Comparison of ENCODE assay signal across 8 cellular contexts in genomic region chr11:65545853-65546216, GRCh38. TPM values are rescaled to one million over a fixed set of nuclear protein-coding genes. Genes with fewer than 3 reads are reported as not detected.
A peak's percentile ranks its signal among the peaks of the same experiment; 100 is the strongest.
DNase-seq lines count a peak whose midpoint lies in the region; ATAC-seq and TF ChIP-seq lines count a peak whose summit lies in the region.

No MANE protein-coding gene starts in this region.

- intact Hi-C loops in right lobe of liver (cut with DNase I) (no loop called here), vagina (cut with DNase I) (no loop called here)

- peaks cover 3% of the 10 kb centered on the region for H3K79me2 ChIP-seq in trophoblast cell (ENCODE audit: control insufficient read depth, insufficient read depth, low read length, poor library complexity)

- H3K4me1 Mint-ChIP-seq in activated naive CD4-positive, alpha-beta T cell treated with anti-CD3 and anti-CD28 coated beads, Interleukin-2, amount 10 ng/mL, durations not matched to agents 7 days and 5 days: peaks cover 57% of the 10 kb centered on the region
- peaks cover 28% of the 10 kb centered on the region for H3K4me1 Mint-ChIP-seq in activated naive CD8-positive, alpha-beta T cell treated with anti-CD3 and anti-CD28 coated beads, Interleukin-2, amount 10 ng/mL, durations not matched to agents 7 days and 5 days

- CTCF ChIA-PET in activated naive CD4-positive, alpha-beta T cell treated with anti-CD3 and anti-CD28 coated beads, Interleukin-2, amount 10 ng/mL, durations not matched to agents 7 days and 5 days (lab: Charles Lee): interaction anchor here (1.3 to 1.7 kb wide), 2 partner anchors 20 to 42 kb away, joined by 4 read pairs; no protein-coding TSS in a partner anchor

- H2AFZ ChIP-seq in trophoblast cell (ENCODE audit: insufficient read depth, low read length, poor library complexity): no peak overlapping the region

- no peak overlapping the region for H3K4me2 ChIP-seq in trophoblast cell (ENCODE audit: low read length)

- no peak overlapping the region for H2BK5ac ChIP-seq in trophoblast cell (ENCODE audit: low read depth, low read length, poor library complexity)

- peaks cover 9% of the 10 kb centered on the region for H3K79me1 ChIP-seq in trophoblast cell (ENCODE audit: low read length)

- no peak overlapping the region for H3K18ac ChIP-seq in trophoblast cell (ENCODE audit: low read length)

- H3K36me3 ChIP-seq in right lobe of liver: no peaks in the 10 kb centered on the region
- peaks cover 0 to 25% of the 10 kb centered on the region in 2 donors for H3K36me3 ChIP-seq in vagina
- H3K36me3 ChIP-seq in trophoblast cell (ENCODE audit: control insufficient read depth in 1 of 2, insufficient read depth in 2 of 2, low read length in 2 of 2): no peaks in the 10 kb centered on the region

- H3K27ac ChIP-seq in right lobe of liver (peak overlapping the region; percentile 21 to 81 (median 51)), vagina (peak overlapping the region; percentile 40), trophoblast cell (ENCODE audit: low read depth, low read length) (no peak overlapping the region)

- no peak overlapping the region for H2AK5ac ChIP-seq in trophoblast cell (ENCODE audit: low read length)

- no peak overlapping the region for H4K8ac ChIP-seq in trophoblast cell (ENCODE audit: low read depth, low read length)

- DNase-seq in activated naive CD4-positive, alpha-beta T cell treated with anti-CD3 and anti-CD28 coated beads, Interleukin-2, amount 10 ng/mL, durations not matched to agents 7 days and 5 days: no peak
- DNase-seq in activated naive CD4-positive, alpha-beta T cell treated with anti-CD3 and anti-CD28 coated beads, Interleukin-2, amount 50 U/mL, for 16 hours: no peak
- no peak for DNase-seq in activated naive CD8-positive, alpha-beta T cell treated with anti-CD3 and anti-CD28 coated beads, Interleukin-2, amount 10 ng/mL, durations not matched to agents 7 days and 5 days
- DNase-seq in right lobe of liver (no peak), vagina (ENCODE audit: extremely low spot score in 2 of 2) (no peak), trophoblast cell (no peak), RPMI8226 (no peak)

- 18% methylated on average over 4 of the region's 4 CpGs for WGBS in right lobe of liver (ENCODE audit: insufficient coverage, low coverage, low lambda C conversion rate, missing lambda C conversion rate)
- no CpG with 5 or more reads among the region's 4 CpGs for WGBS in trophoblast cell (ENCODE audit: extremely low coverage, insufficient coverage, insufficient read length)

- H4K12ac ChIP-seq in trophoblast cell (ENCODE audit: low read depth, low read length): no peak overlapping the region

- H3K4me3 Mint-ChIP-seq in activated naive CD4-positive, alpha-beta T cell treated with anti-CD3 and anti-CD28 coated beads, Interleukin-2, amount 10 ng/mL, durations not matched to agents 7 days and 5 days: peak overlapping the region; percentile 71
- H3K4me3 Mint-ChIP-seq in activated naive CD8-positive, alpha-beta T cell treated with anti-CD3 and anti-CD28 coated beads, Interleukin-2, amount 10 ng/mL, durations not matched to agents 7 days and 5 days: peak overlapping the region; percentile 80

- no peaks in the 10 kb centered on the region for H3K9me3 Mint-ChIP-seq in activated naive CD4-positive, alpha-beta T cell treated with anti-CD3 and anti-CD28 coated beads, Interleukin-2, amount 10 ng/mL, durations not matched to agents 7 days and 5 days
- H3K9me3 Mint-ChIP-seq in activated naive CD8-positive, alpha-beta T cell treated with anti-CD3 and anti-CD28 coated beads, Interleukin-2, amount 10 ng/mL, durations not matched to agents 7 days and 5 days: no peaks in the 10 kb centered on the region

- H3K4ac ChIP-seq in trophoblast cell (ENCODE audit: low read depth, low read length): no peak overlapping the region

- H3K9ac ChIP-seq in trophoblast cell (ENCODE audit: low read length): no peak overlapping the region

- H4K91ac ChIP-seq in trophoblast cell (ENCODE audit: low read depth, low read length): no peak overlapping the region

- H2BK120ac ChIP-seq in trophoblast cell (ENCODE audit: insufficient read depth, low read length, poor library complexity): no peak overlapping the region

- H3K27me3 ChIP-seq in right lobe of liver (no peaks in the 10 kb centered on the region), vagina (no peaks in the 10 kb centered on the region), trophoblast cell (ENCODE audit: insufficient read depth, low read length) (peaks cover 9% of the 10 kb centered on the region)

- H3K23ac ChIP-seq in trophoblast cell (ENCODE audit: low read length): no peak overlapping the region

- peaks cover 4% of the 10 kb centered on the region for H3K27me3 Mint-ChIP-seq in activated naive CD4-positive, alpha-beta T cell treated with anti-CD3 and anti-CD28 coated beads, Interleukin-2, amount 10 ng/mL, durations not matched to agents 7 days and 5 days
- no peaks in the 10 kb centered on the region for H3K27me3 Mint-ChIP-seq in activated naive CD8-positive, alpha-beta T cell treated with anti-CD3 and anti-CD28 coated beads, Interleukin-2, amount 10 ng/mL, durations not matched to agents 7 days and 5 days

- H3K36me3 Mint-ChIP-seq in activated naive CD4-positive, alpha-beta T cell treated with anti-CD3 and anti-CD28 coated beads, Interleukin-2, amount 10 ng/mL, durations not matched to agents 7 days and 5 days: peaks cover 33% of the 10 kb centered on the region
- peaks cover 19% of the 10 kb centered on the region for H3K36me3 Mint-ChIP-seq in activated naive CD8-positive, alpha-beta T cell treated with anti-CD3 and anti-CD28 coated beads, Interleukin-2, amount 10 ng/mL, durations not matched to agents 7 days and 5 days

- peak overlapping the region; percentile 57 to 76 (median 69) for H3K4me3 ChIP-seq in right lobe of liver
- no peak overlapping the region for H3K4me3 ChIP-seq in vagina
- H3K4me3 ChIP-seq in trophoblast cell (ENCODE audit: low read depth, low read length): no peak overlapping the region

- TF ChIP-seq POLR2A in right lobe of liver (IDR thresholded peaks at IDR 0.05) (no peak), vagina (IDR thresholded peaks at IDR 0.05) (no peak)

- no peaks in the 10 kb centered on the region for H3K9me3 ChIP-seq in right lobe of liver
- no peaks in the 10 kb centered on the region for H3K9me3 ChIP-seq in vagina
- H3K9me3 ChIP-seq in trophoblast cell (ENCODE audit: insufficient read depth, low read depth, low read length): no peaks in the 10 kb centered on the region

- H2BK12ac ChIP-seq in trophoblast cell (ENCODE audit: low read length): no peak overlapping the region

- H3K27ac Mint-ChIP-seq in activated naive CD4-positive, alpha-beta T cell treated with anti-CD3 and anti-CD28 coated beads, Interleukin-2, amount 10 ng/mL, durations not matched to agents 7 days and 5 days: peak overlapping the region; percentile 81
- peak overlapping the region; percentile 76 for H3K27ac Mint-ChIP-seq in activated naive CD8-positive, alpha-beta T cell treated with anti-CD3 and anti-CD28 coated beads, Interleukin-2, amount 10 ng/mL, durations not matched to agents 7 days and 5 days

- H3K4me1 ChIP-seq in right lobe of liver (peaks cover 0 to 20% (median 7%) of the 10 kb centered on the region in 4 donors), vagina (peaks cover 24% of the 10 kb centered on the region), trophoblast cell (ENCODE audit: control insufficient read depth in 1 of 2, insufficient read depth in 2 of 2, low read length in 2 of 2) (peaks cover 16 to 17% of the 10 kb centered on the region in 2 experiments)

- ATAC-seq in activated naive CD8-positive, alpha-beta T cell treated with anti-CD3 and anti-CD28 coated beads, Interleukin-2, amount 10 ng/mL, durations not matched to agents 7 days and 5 days (ENCODE audit: low read depth): no peak
- ATAC-seq in right lobe of liver (no peak), HG03521 (IDR thresholded peaks at IDR 0.05; ENCODE audit: unreplicated experiment) (no peak)

- H3K14ac ChIP-seq in trophoblast cell (ENCODE audit: low read length): no peak overlapping the region

- POLR2A ChIA-PET in activated naive CD8-positive, alpha-beta T cell treated with anti-CD3 and anti-CD28 coated beads, Interleukin-2, amount 10 ng/mL, durations not matched to agents 7 days and 5 days (lab: Charles Lee): interaction anchor here (1.2 to 4.6 kb wide), 6 partner anchors 15 to 67 kb away, joined by 4 to 42 read pairs (median 9); partner anchors contain the start of genes FAM89B and ZNRD2

- no peak for TF ChIP-seq CTCF in right lobe of liver (IDR thresholded peaks at IDR 0.05)
- no peak for TF ChIP-seq CTCF in vagina (IDR thresholded peaks at IDR 0.05)

RNA-seq across cellular contexts. Expression of gene LTBP3, which starts 12.3 kb away (rescaled TPM):
- total RNA-seq in activated naive CD8-positive, alpha-beta T cell treated with anti-CD3 and anti-CD28 coated beads, Interleukin-2, amount 10 ng/mL, durations not matched to agents 7 days and 5 days: 100 to 1,000 TPM; 116 to 119 TPM
- total RNA-seq in right lobe of liver (10 to 100 TPM; 26.6 to 94.1 (median 46.8) TPM), vagina (246 TPM)
- polyA plus RNA-seq in trophoblast cell (2013): 36.2 and 40.2 TPM in 2 replicates

RNA-seq across cellular contexts. Expression of gene SCYL1, which starts 21.0 kb away (rescaled TPM):
- total RNA-seq in activated naive CD8-positive, alpha-beta T cell treated with anti-CD3 and anti-CD28 coated beads, Interleukin-2, amount 10 ng/mL, durations not matched to agents 7 days and 5 days: 10 to 100 TPM; 74.2 to 74.9 TPM
- total RNA-seq in right lobe of liver (10 to 100 TPM; 51.3 to 82.3 (median 57.0) TPM), vagina (77.3 TPM)
- 117 and 118 TPM in 2 replicates for polyA plus RNA-seq in trophoblast cell (2013)

RNA-seq across cellular contexts. Expression of gene ZNRD2, which starts 24.4 kb away (rescaled TPM):
- 10 to 100 TPM; 27.2 to 30.0 TPM for total RNA-seq in activated naive CD8-positive, alpha-beta T cell treated with anti-CD3 and anti-CD28 coated beads, Interleukin-2, amount 10 ng/mL, durations not matched to agents 7 days and 5 days
- total RNA-seq in right lobe of liver (10 to 100 TPM; 11.6 to 43.2 (median 16.5) TPM), vagina (68.5 TPM)
- 88.8 and 89.4 TPM in 2 replicates for polyA plus RNA-seq in trophoblast cell (2013)

RNA-seq across cellular contexts. Expression of gene FAM89B, which starts 26.5 kb away (rescaled TPM):
- total RNA-seq in activated naive CD8-positive, alpha-beta T cell treated with anti-CD3 and anti-CD28 coated beads, Interleukin-2, amount 10 ng/mL, durations not matched to agents 7 days and 5 days: 10 to 100 TPM; 40.9 to 44.1 TPM
- total RNA-seq in right lobe of liver (10 to 100 TPM; 12.8 to 20.6 (median 14.6) TPM), vagina (62.4 TPM)
- 71.6 and 72.3 TPM in 2 replicates for polyA plus RNA-seq in trophoblast cell (2013)

RNA-seq across cellular contexts. Expression of gene EHBP1L1, which starts 30.0 kb away (rescaled TPM):
- total RNA-seq in activated naive CD8-positive, alpha-beta T cell treated with anti-CD3 and anti-CD28 coated beads, Interleukin-2, amount 10 ng/mL, durations not matched to agents 7 days and 5 days: 100 to 1,000 TPM; 118 to 120 TPM
- total RNA-seq in right lobe of liver (10 to 100 TPM; 10.0 to 29.9 (median 13.7) TPM), vagina (123 TPM)
- polyA plus RNA-seq in trophoblast cell (2013): 12.5 and 13.2 TPM in 2 replicates

Comparison
In these comparisons a context has a peak if more than half of its experiments do, and no peak if none do; other contexts are left out.
1. H3K4me3 ChIP-seq: peak in right lobe of liver (3 of 3); none in vagina (0 of 2) and trophoblast cell (single experiment).